ENCODE assay signal across 8 cellular contexts in genomic region chr17:59620518-59621259, GRCh38. TPM values are rescaled to one million over a fixed set of nuclear protein-coding genes. Genes with fewer than 3 reads are reported as not detected.
DNase-seq lines count a peak whose midpoint lies in the region; ATAC-seq and TF ChIP-seq lines count a peak whose summit lies in the region.

No MANE protein-coding gene starts in this region.

- H3K4me3 Mint-ChIP-seq in T-helper 1 cell treated with Interleukin-12 subunit alpha and Interleukin-12 subunit beta and Interleukin-4 antibody, amounts not matched to agents 30 μg/mL and 1 μg/mL, for 36 hours: peak overlapping the region; percentile 96

- H3K27me3 ChIP-seq in iPS DF 6.9 (ENCODE audit: control insufficient read depth, insufficient read depth, low read length) (no peaks in the 10 kb centered on the region), gastrocnemius medialis (no peaks in the 10 kb centered on the region)

- in situ Hi-C loops in KBM-7 (cut with MboI; ENCODE audit: low pct_unique_long_range_greater_than_20kb, low sequenced_read_pairs) (no loop called here), gastrocnemius medialis (cut with MboI; ENCODE audit: low sequenced_read_pairs in 4 of 4) (no loop called here)

- ATAC-seq in gastrocnemius medialis: peak; percentile 18 to 20
- ATAC-seq in HG03457 (IDR thresholded peaks at IDR 0.05; ENCODE audit: unreplicated experiment): no peak
- ATAC-seq in GM19467 (IDR thresholded peaks at IDR 0.05; ENCODE audit: unreplicated experiment): no peak

- H3K36me3 ChIP-seq in iPS DF 6.9 (ENCODE audit: control insufficient read depth, insufficient read depth, low read length) (no peaks in the 10 kb centered on the region), gastrocnemius medialis (no peaks in the 10 kb centered on the region)

- no peaks in the 10 kb centered on the region for H3K9me3 ChIP-seq in iPS DF 6.9 (ENCODE audit: control insufficient read depth, insufficient read depth, low read length)
- no peaks in the 10 kb centered on the region for H3K9me3 ChIP-seq in gastrocnemius medialis

- H3K36me3 Mint-ChIP-seq in T-helper 1 cell treated with Interleukin-12 subunit alpha and Interleukin-12 subunit beta and Interleukin-4 antibody, amounts not matched to agents 30 μg/mL and 1 μg/mL, for 36 hours (ENCODE audit: low read depth): peaks cover 12% of the 10 kb centered on the region

- H3K9me3 Mint-ChIP-seq in T-helper 1 cell treated with Interleukin-12 subunit alpha and Interleukin-12 subunit beta and Interleukin-4 antibody, amounts not matched to agents 30 μg/mL and 1 μg/mL, for 36 hours: no peaks in the 10 kb centered on the region

- intact Hi-C loops in gastrocnemius medialis (cut with DNase I; ENCODE audit: low total_unique reads): loop anchor here (10.0 kb wide), 1 partner anchor 774 kb away; the partner anchor contains the start of gene USP32

- H3K27me3 Mint-ChIP-seq in T-helper 1 cell treated with Interleukin-12 subunit alpha and Interleukin-12 subunit beta and Interleukin-4 antibody, amounts not matched to agents 30 μg/mL and 1 μg/mL, for 36 hours (ENCODE audit: low read depth): no peaks in the 10 kb centered on the region

- H3K27ac ChIP-seq in angular gyrus (ENCODE audit: low read depth, low read length) (peak overlapping the region; percentile 100), iPS DF 6.9 (ENCODE audit: low read length) (no peak overlapping the region), gastrocnemius medialis (peak overlapping the region; percentile 97 to 99 (median 98))

- DNase-seq in DMS 273 (lab: John Stamatoyannopoulos, UW; ENCODE audit: unreplicated experiment): peak; percentile 72
- DNase-seq in KBM-7: peak; percentile 59
- no peak for DNase-seq in iPS DF 6.9 (ENCODE audit: low read depth, low spot score)
- peak; percentile 24 to 54 for DNase-seq in gastrocnemius medialis

- peaks cover 43% of the 10 kb centered on the region for H3K4me1 Mint-ChIP-seq in T-helper 1 cell treated with Interleukin-12 subunit alpha and Interleukin-12 subunit beta and Interleukin-4 antibody, amounts not matched to agents 30 μg/mL and 1 μg/mL, for 36 hours (ENCODE audit: low read depth)

- H3K4me3 ChIP-seq in iPS DF 6.9 (ENCODE audit: low read length) (peak overlapping the region; percentile 92; the same call in 1 of the 2 replicates), gastrocnemius medialis (peak overlapping the region; percentile 92 to 99 (median 95))

- H3K4me1 ChIP-seq in iPS DF 6.9 (ENCODE audit: control insufficient read depth, insufficient read depth, low read length): no peaks in the 10 kb centered on the region
- peaks cover 48 to 54% of the 10 kb centered on the region in 2 donors for H3K4me1 ChIP-seq in gastrocnemius medialis

- no CpG with 5 or more reads among the region's 14 CpGs for WGBS in iPS DF 6.9 (ENCODE audit: insufficient coverage, insufficient read length)

- TF ChIP-seq CTCF in gastrocnemius medialis (IDR thresholded peaks at IDR 0.05 in 4 of 5, conservative IDR thresholded peaks at IDR 0.05 in 1 of 5): no peak

- no peak for TF ChIP-seq POLR2A in gastrocnemius medialis (IDR thresholded peaks at IDR 0.05)

- H3K27ac Mint-ChIP-seq in T-helper 1 cell treated with Interleukin-12 subunit alpha and Interleukin-12 subunit beta and Interleukin-4 antibody, amounts not matched to agents 30 μg/mL and 1 μg/mL, for 36 hours: peak overlapping the region; percentile 98

RNA-seq across cellular contexts. Expression of gene CLTC, which starts 1.0 kb away (rescaled TPM):
- total RNA-seq in gastrocnemius medialis: 100 to 1,000 TPM; 140 to 203 (median 172) TPM

RNA-seq across cellular contexts. Expression of gene DHX40, which starts 55.3 kb away (rescaled TPM):
- 10 to 100 TPM; 21.2 to 32.2 (median 26.9) TPM for total RNA-seq in gastrocnemius medialis

Comparison
In these comparisons a context has a peak if more than half of its experiments do, and no peak if none do; other contexts are left out.
1. ATAC-seq: peak in gastrocnemius medialis (2 of 2); none in HG03457 (single experiment) and GM19467 (single experiment).